In genomic region chr17:74852237-74853047, GRCh38 we compare ENCODE assay signal across 9 cellular contexts. TPM values are rescaled to one million over a fixed set of nuclear protein-coding genes. Genes with fewer than 3 reads are reported as not detected.
DNase-seq lines count a peak whose midpoint lies in the region; ATAC-seq and TF ChIP-seq lines count a peak whose summit lies in the region.
"Had no signal": no experiment of that assay in that cellular context is flagged by ENCODE, and none has a peak within 500 bp of the region (broad histone marks: within the 10 kb centered on the region; RNA-seq: fewer than 3 reads in every experiment).

No MANE protein-coding gene starts in this region.

- H3K9ac ChIP-seq in ES-I3 (ENCODE audit: low read depth, low read length) = peak overlapping the region; percentile 65; the same call in 1 of the 2 replicates
- no peak overlapping the region for H3K9ac ChIP-seq in neural cell (ENCODE audit: low read length)

- ATAC-seq in GM19035 (IDR thresholded peaks at IDR 0.05; ENCODE audit: unreplicated experiment) (no peak), HG02759 (IDR thresholded peaks at IDR 0.05; ENCODE audit: unreplicated experiment) (no peak)

- H3K9me3 ChIP-seq in ES-I3 (ENCODE audit: control insufficient read depth, insufficient read depth, low read length) (no peaks in the 10 kb centered on the region), neural cell (ENCODE audit: low read length) (no peaks in the 10 kb centered on the region)

- no peaks in the 10 kb centered on the region for H4K20me1 ChIP-seq in neural cell (ENCODE audit: insufficient read depth)

- no peaks in the 10 kb centered on the region for H3K79me2 ChIP-seq in neural cell (replicated peaks; ENCODE audit: insufficient read depth, low read length)

- peak; percentile 74 for TF ChIP-seq POLR2A in Raji (IDR thresholded peaks at IDR 0.05; ENCODE audit: insufficient read depth, low read depth, low read length)

- peaks cover 71% of the 10 kb centered on the region for H3K27me3 ChIP-seq in neural cell (ENCODE audit: insufficient read depth, low read depth, low read length)

- no peak overlapping the region for H3K4me2 ChIP-seq in neural cell (ENCODE audit: low read length)

- no peak overlapping the region for H3K27ac ChIP-seq in neural cell (ENCODE audit: low read length)

- TF ChIP-seq CTCF in neural cell (IDR thresholded peaks at IDR 0.05; ENCODE audit: poor library complexity, severe bottlenecking) = no peak

- DNase-seq in astrocyte of the hippocampus (ENCODE audit: low read depth, low spot score) (peak; percentile 62), GF-D8 (lab: John Stamatoyannopoulos, UW) (no peak), cortex of kidney (lab: John Stamatoyannopoulos, UW) (no peak)

- H2AFZ ChIP-seq in neural cell (ENCODE audit: low read depth, low read length) = no peak overlapping the region

- H3K4me3 ChIP-seq in neural cell (ENCODE audit: low read length) = peak overlapping the region; percentile 54

- TF ChIP-seq RAD21 in neural cell (conservative IDR thresholded peaks at IDR 0.05) = no peak

- H3K9me2 ChIP-seq in neural cell (ENCODE audit: insufficient read depth, low read length) = no peaks in the 10 kb centered on the region

- 0 out of 2 replicates have a peak, but pooled peaks cover 3% of the 10 kb centered on the region for H3K4me1 ChIP-seq in ES-I3 (ENCODE audit: insufficient read depth, low read length)

- H3K36me3 ChIP-seq in ES-I3 (ENCODE audit: insufficient read depth, low read length) (no peaks in the 10 kb centered on the region), neural cell (ENCODE audit: insufficient read depth, low read length) (no peaks in the 10 kb centered on the region)

- H3F3A ChIP-seq in neural cell (ENCODE audit: insufficient read depth, low read length, poor library complexity, severe bottlenecking) = no peaks in the 10 kb centered on the region

- TF ChIP-seq EP300 in neural cell (conservative IDR thresholded peaks at IDR 0.05; ENCODE audit: poor library complexity, severe bottlenecking) = no peak

TF ChIP-seq in neural cell, 6 proteins besides CTCF, POLR2A, EP300 and RAD21:
- no peak for TF ChIP-seq TAF1 (IDR thresholded peaks at IDR 0.05; ENCODE audit: low read depth)
- TF ChIP-seq SMC3 (conservative IDR thresholded peaks at IDR 0.05; ENCODE audit: poor library complexity) = no peak
- TF ChIP-seq EZH2 (IDR thresholded peaks at IDR 0.05; ENCODE audit: borderline replicate concordance, insufficient read depth, low read length, poor library complexity, severe bottlenecking) = no peak
- TF ChIP-seq MXI1 (conservative IDR thresholded peaks at IDR 0.05; ENCODE audit: poor library complexity, severe bottlenecking) = no peak
- TF ChIP-seq, protein P1, sequence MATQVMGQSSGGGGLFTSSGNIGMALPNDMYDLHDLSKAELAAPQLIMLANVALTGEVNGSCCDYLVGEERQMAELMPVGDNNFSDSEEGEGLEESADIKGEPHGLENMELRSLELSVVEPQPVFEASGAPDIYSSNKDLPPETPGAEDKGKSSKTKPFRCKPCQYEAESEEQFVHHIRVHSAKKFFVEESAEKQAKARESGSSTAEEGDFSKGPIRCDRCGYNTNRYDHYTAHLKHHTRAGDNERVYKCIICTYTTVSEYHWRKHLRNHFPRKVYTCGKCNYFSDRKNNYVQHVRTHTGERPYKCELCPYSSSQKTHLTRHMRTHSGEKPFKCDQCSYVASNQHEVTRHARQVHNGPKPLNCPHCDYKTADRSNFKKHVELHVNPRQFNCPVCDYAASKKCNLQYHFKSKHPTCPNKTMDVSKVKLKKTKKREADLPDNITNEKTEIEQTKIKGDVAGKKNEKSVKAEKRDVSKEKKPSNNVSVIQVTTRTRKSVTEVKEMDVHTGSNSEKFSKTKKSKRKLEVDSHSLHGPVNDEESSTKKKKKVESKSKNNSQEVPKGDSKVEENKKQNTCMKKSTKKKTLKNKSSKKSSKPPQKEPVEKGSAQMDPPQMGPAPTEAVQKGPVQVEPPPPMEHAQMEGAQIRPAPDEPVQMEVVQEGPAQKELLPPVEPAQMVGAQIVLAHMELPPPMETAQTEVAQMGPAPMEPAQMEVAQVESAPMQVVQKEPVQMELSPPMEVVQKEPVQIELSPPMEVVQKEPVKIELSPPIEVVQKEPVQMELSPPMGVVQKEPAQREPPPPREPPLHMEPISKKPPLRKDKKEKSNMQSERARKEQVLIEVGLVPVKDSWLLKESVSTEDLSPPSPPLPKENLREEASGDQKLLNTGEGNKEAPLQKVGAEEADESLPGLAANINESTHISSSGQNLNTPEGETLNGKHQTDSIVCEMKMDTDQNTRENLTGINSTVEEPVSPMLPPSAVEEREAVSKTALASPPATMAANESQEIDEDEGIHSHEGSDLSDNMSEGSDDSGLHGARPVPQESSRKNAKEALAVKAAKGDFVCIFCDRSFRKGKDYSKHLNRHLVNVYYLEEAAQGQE (IDR thresholded peaks at IDR 0.05; ENCODE audit: borderline replicate concordance) = no peak
- TF ChIP-seq POLR2AphosphoS5 (IDR thresholded peaks at IDR 0.05) = no peak

RNA-seq across cellular contexts. Expression of gene GRIN2C, which starts 7.2 kb away (rescaled TPM):
- 0.04 TPM in 1 of 2 replicates, not detected in the other for polyA plus RNA-seq in neural cell
- 0.24 TPM in 1 of 2 replicates, not detected in the other for polyA minus RNA-seq in neural cell

RNA-seq across cellular contexts. Expression of gene FDXR, which starts 20.4 kb away (rescaled TPM):
- polyA plus RNA-seq in neural cell = 14.4 and 16.1 TPM in 2 replicates
- 6.3 and 7.2 TPM in 2 replicates for polyA minus RNA-seq in neural cell

RNA-seq across cellular contexts. Expression of gene FADS6, which starts 41.0 kb away (rescaled TPM):
- polyA plus RNA-seq in neural cell = not detected in 2 replicates
- not detected in 2 replicates for polyA minus RNA-seq in neural cell
- polyA plus RNA-seq: immature natural killer cell had no signal
